Comparison of ENCODE assay signal across 9 cellular contexts in the genomic region with DNA sequence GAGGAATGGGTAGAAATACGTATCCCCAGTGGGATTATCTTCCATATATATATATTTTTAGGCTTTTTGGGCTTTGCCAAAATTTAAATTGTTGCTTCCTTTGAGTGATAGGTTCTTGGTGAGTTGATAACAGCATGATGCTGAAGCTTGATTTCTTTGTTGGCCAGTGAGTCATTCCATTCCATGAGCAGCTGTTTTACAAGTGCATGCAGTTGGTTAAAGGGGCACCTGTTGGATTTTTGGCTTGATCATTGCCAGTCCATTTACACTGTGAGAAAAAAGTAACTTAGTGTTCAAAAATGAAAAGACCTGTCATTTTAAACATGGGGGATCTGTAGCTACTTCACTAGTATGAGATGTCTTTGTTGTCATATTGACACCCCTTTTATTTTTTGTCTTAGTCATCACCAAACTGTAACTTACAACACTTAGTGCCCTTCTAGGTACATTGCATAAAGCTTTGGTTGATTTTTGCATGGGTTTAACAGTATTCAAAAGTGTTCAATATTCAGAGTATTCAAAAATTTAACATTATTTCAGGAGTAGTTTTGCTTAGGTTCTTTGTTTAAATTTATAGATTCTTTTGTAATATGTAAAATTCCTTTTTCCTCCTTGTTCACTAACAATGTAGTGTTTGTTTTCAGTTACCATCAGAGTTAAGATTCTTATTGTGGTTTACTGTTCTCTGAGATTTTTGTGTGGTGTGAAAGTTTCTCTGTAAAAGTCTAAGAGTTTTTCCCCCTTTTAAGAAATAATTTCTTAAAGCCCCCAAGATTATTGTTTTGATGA. TPM values are rescaled to one million over a fixed set of nuclear protein-coding genes. Genes with fewer than 3 reads are reported as not detected.
DNase-seq lines count a peak whose midpoint lies in the region; ATAC-seq and TF ChIP-seq lines count a peak whose summit lies in the region.
"Had no signal": no experiment of that assay in that cellular context is flagged by ENCODE, and none has a peak within 500 bp of the region (broad histone marks: within the 10 kb centered on the region; RNA-seq: fewer than 3 reads in every experiment).

No MANE protein-coding gene starts in this region.

- no peaks in the 10 kb centered on the region for H3K9me3 ChIP-seq in RWPE2 (ENCODE audit: severe bottlenecking)
- H3K9me3 ChIP-seq in upper lobe of left lung, result no peaks in the 10 kb centered on the region

- TF ChIP-seq EP300 in upper lobe of left lung (IDR thresholded peaks at IDR 0.05), result no peak

- no peak overlapping the region for H3K4me3 Mint-ChIP-seq in activated CD8-positive, alpha-beta memory T cell treated with anti-CD3 and anti-CD28 coated beads, Interleukin-2, amount 10 ng/mL, durations not matched to agents 7 days and 5 days

- no peaks in the 10 kb centered on the region for H3K27me3 ChIP-seq in RWPE2 (ENCODE audit: insufficient read depth, poor library complexity, severe bottlenecking)
- H3K27me3 ChIP-seq in upper lobe of left lung, result no peaks in the 10 kb centered on the region

- 92% methylated on average over 1 of the region's 1 CpG for WGBS in upper lobe of left lung, 2 donors

- no peaks in the 10 kb centered on the region for H3K9me3 Mint-ChIP-seq in activated CD8-positive, alpha-beta memory T cell treated with anti-CD3 and anti-CD28 coated beads, Interleukin-2, amount 10 ng/mL, durations not matched to agents 7 days and 5 days (ENCODE audit: low read depth)

- DNase-seq in activated CD8-positive, alpha-beta memory T cell treated with anti-CD3 and anti-CD28 coated beads, Interleukin-2, amount 10 ng/mL, durations not matched to agents 7 days and 5 days, result no peak
- no peak for DNase-seq in activated CD8-positive, alpha-beta memory T cell treated with anti-CD3 and anti-CD28 coated beads for 24 hours
- DNase-seq in RWPE2 (ENCODE audit: low spot score) (no peak), NCI-H1417 (lab: John Stamatoyannopoulos, UW) (no peak), SIG-M5 treated with dmso at 0.1 percent for 504 hours (lab: John Stamatoyannopoulos, UW; ENCODE audit: unreplicated experiment) (no peak), upper lobe of left lung (no peak)
- DNase-seq in stimulated activated naive CD8-positive, alpha-beta T cell treated with anti-CD3 and anti-CD28 coated beads, Interleukin-15, Interleukin-2, amounts not matched to agents 100 U/mL and 50 U/mL, for 24 hours, result no peak
- DNase-seq: activated CD4-positive, CD25-positive, alpha-beta regulatory T cell had no signal

- H3K36me3 Mint-ChIP-seq in activated CD8-positive, alpha-beta memory T cell treated with anti-CD3 and anti-CD28 coated beads, Interleukin-2, amount 10 ng/mL, durations not matched to agents 7 days and 5 days, result peaks cover 14% of the 10 kb centered on the region

- peak; percentile 51 for ATAC-seq in activated CD8-positive, alpha-beta memory T cell treated with anti-CD3 and anti-CD28 coated beads, Interleukin-2, amount 10 ng/mL, durations not matched to agents 7 days and 5 days
- ATAC-seq in HG03060 (IDR thresholded peaks at IDR 0.05; ENCODE audit: low read depth, unreplicated experiment) (peak; percentile 62), RWPE2 (ENCODE audit: low read depth) (peak; percentile 42; the same call in 1 of the 3 replicates), upper lobe of left lung (ENCODE audit: low FRiP score in 2 of 2) (no peak)
- ATAC-seq in stimulated activated naive CD8-positive, alpha-beta T cell treated with anti-CD3 and anti-CD28 coated beads, Interleukin-15, Interleukin-2, amounts not matched to agents 100 U/mL and 50 U/mL, for 24 hours, result peak; percentile 43

- H3K27me3 Mint-ChIP-seq in activated CD8-positive, alpha-beta memory T cell treated with anti-CD3 and anti-CD28 coated beads, Interleukin-2, amount 10 ng/mL, durations not matched to agents 7 days and 5 days, result no peaks in the 10 kb centered on the region

- no peak overlapping the region for H3K27ac Mint-ChIP-seq in activated CD8-positive, alpha-beta memory T cell treated with anti-CD3 and anti-CD28 coated beads, Interleukin-2, amount 10 ng/mL, durations not matched to agents 7 days and 5 days

- no peaks in the 10 kb centered on the region for H3K36me3 ChIP-seq in RWPE2 (ENCODE audit: low read depth)
- no peaks in the 10 kb centered on the region for H3K36me3 ChIP-seq in upper lobe of left lung

- H3K4me1 ChIP-seq in RWPE2 (ENCODE audit: insufficient read depth, poor library complexity, severe bottlenecking) (peaks cover 4% of the 10 kb centered on the region), upper lobe of left lung (peaks cover 14 to 21% (median 19%) of the 10 kb centered on the region in 4 donors)

- no peak overlapping the region for H3K27ac ChIP-seq in RWPE2 (ENCODE audit: poor library complexity, severe bottlenecking)
- H3K27ac ChIP-seq in upper lobe of left lung, result no peak overlapping the region

- H3K4me1 Mint-ChIP-seq in activated CD8-positive, alpha-beta memory T cell treated with anti-CD3 and anti-CD28 coated beads, Interleukin-2, amount 10 ng/mL, durations not matched to agents 7 days and 5 days, result peaks cover 26% of the 10 kb centered on the region

- H3K4me3 ChIP-seq in RWPE2 (ENCODE audit: severe bottlenecking), result no peak overlapping the region
- no peak overlapping the region for H3K4me3 ChIP-seq in upper lobe of left lung

- no peak for TF ChIP-seq POLR2A in upper lobe of left lung (IDR thresholded peaks at IDR 0.05)

- CTCF ChIA-PET in activated CD8-positive, alpha-beta memory T cell treated with anti-CD3 and anti-CD28 coated beads, Interleukin-2, amount 10 ng/mL, durations not matched to agents 7 days and 5 days (lab: Charles Lee), result no interaction called here

- TF ChIP-seq CTCF in RWPE2 (IDR thresholded peaks at IDR 0.05; ENCODE audit: poor library complexity, severe bottlenecking) (no peak), upper lobe of left lung (IDR thresholded peaks at IDR 0.05) (no peak)

RNA-seq across cellular contexts. Expression of gene AKAP9, which starts 8.8 kb away (rescaled TPM):
- 10 to 100 TPM; 35.1 to 38.4 TPM for total RNA-seq in activated CD8-positive, alpha-beta memory T cell treated with anti-CD3 and anti-CD28 coated beads, Interleukin-2, amount 10 ng/mL, durations not matched to agents 7 days and 5 days
- total RNA-seq in upper lobe of left lung, result 100 to 1,000 TPM in 2 of 6 donors, 10 to 100 TPM in 4; 61.0 to 224 (median 78.4) TPM

Comparison
In these comparisons a context has a peak if more than half of its experiments do, and no peak if none do; other contexts are left out.
1. ATAC-seq: peak in activated CD8-positive, alpha-beta memory T cell treated with anti-CD3 and anti-CD28 coated beads, Interleukin-2, amount 10 ng/mL, durations not matched to agents 7 days and 5 days (single experiment), HG03060 (single experiment), RWPE2 (single experiment) and stimulated activated naive CD8-positive, alpha-beta T cell treated with anti-CD3 and anti-CD28 coated beads, Interleukin-15, Interleukin-2, amounts not matched to agents 100 U/mL and 50 U/mL, for 24 hours (single experiment); none in upper lobe of left lung (0 of 2).